ENCODE assay signal across 30 cellular contexts in genomic region chr19:1234041-1234669, GRCh38. TPM values are rescaled to one million over a fixed set of nuclear protein-coding genes. Genes with fewer than 3 reads are reported as not detected.
"Had no signal": no experiment of that assay in that cellular context is flagged by ENCODE, and none has a peak within 500 bp of the region (broad histone marks: within the 10 kb centered on the region; RNA-seq: fewer than 3 reads in every experiment).

No MANE protein-coding gene starts in this region.

- H3K4me3 Mint-ChIP-seq: immature natural killer cell; mesothelial cell of epicardium; naive thymus-derived CD4-positive, alpha-beta T cell; natural killer cell treated with Interleukin-12 subunit alpha and Interleukin-12 subunit beta and Interleukin-15 and Interleukin-18, amount 100 ng/mL, for 72 hours; stimulated activated memory B cell treated with anti-CD40 and anti-IgM and Interleukin-4, amounts not matched to agents 10 μg/mL and 1 μg/mL and 100 μg/mL, for 72 hours; stimulated activated naive CD8-positive, alpha-beta T cell treated with anti-CD3 and anti-CD28 coated beads, Interleukin-15, amount 100 ng/mL, for 72 hours; type B pancreatic cell had no signal

- H3K36me3 ChIP-seq: left lung, neutrophil, ovary, right atrium auricular region, right lobe of liver, uterus had no signal

- H3K27me3 Mint-ChIP-seq: progenitor cell of endocrine pancreas, type B pancreatic cell had no signal

- ATAC-seq: left lung; naive thymus-derived CD4-positive, alpha-beta T cell; natural killer cell treated with Interleukin-12 subunit alpha and Interleukin-12 subunit beta and Interleukin-15 and Interleukin-18, amount 100 ng/mL, for 72 hours; right lobe of liver; stimulated activated memory B cell treated with anti-CD40 and anti-IgM and Interleukin-4, amounts not matched to agents 10 μg/mL and 1 μg/mL and 100 μg/mL, for 72 hours; stimulated activated naive CD8-positive, alpha-beta T cell treated with anti-CD3 and anti-CD28 coated beads, Interleukin-15, amount 100 ng/mL, for 72 hours had no signal

- H3K36me3 Mint-ChIP-seq: immature natural killer cell; mesothelial cell of epicardium; naive thymus-derived CD4-positive, alpha-beta T cell; natural killer cell treated with Interleukin-12 subunit alpha and Interleukin-12 subunit beta and Interleukin-15 and Interleukin-18, amount 100 ng/mL, for 72 hours; stimulated activated memory B cell treated with anti-CD40 and anti-IgM and Interleukin-4, amounts not matched to agents 10 μg/mL and 1 μg/mL and 100 μg/mL, for 72 hours; type B pancreatic cell had no signal

- H3K27me3 ChIP-seq: right atrium auricular region, right lobe of liver, tibial nerve had no signal

- H3K9me3 ChIP-seq: left lung, neutrophil, ovary, right atrium auricular region, right lobe of liver, tibial nerve, uterus had no signal

- DNase-seq: hypothalamus; immature natural killer cell; kidney; left colon; left lung; mesendoderm; occipital lobe; ovary; right lobe of liver; stimulated activated CD4-positive, alpha-beta T cell treated with anti-CD3 and anti-CD28 coated beads, Interleukin-1b, Interleukin-23, amount 100 ng/mL, for 48 hours; stimulated activated CD4-positive, alpha-beta T cell treated with anti-CD3 and anti-CD28 coated beads, Interleukin-2, amount 100 ng/mL, for 48 hours; stimulated activated CD4-positive, alpha-beta T cell treated with anti-CD3 and anti-CD28 coated beads, Interleukin-4, amount 100 ng/mL, for 4 hours; stimulated activated CD8-positive, alpha-beta memory T cell treated with anti-CD3 and anti-CD28 coated beads, Interleukin-4, amount 100 ng/mL, for 48 hours; stimulated activated naive CD4-positive, alpha-beta T cell treated with Interleukin-2 at 50 U/mL for 16 hours; stimulated activated naive CD8-positive, alpha-beta T cell treated with anti-CD3 and anti-CD28 coated beads, Interleukin-15, amount 100 ng/mL, for 72 hours; uterus had no signal

- H3K27ac Mint-ChIP-seq: immature natural killer cell; mesothelial cell of epicardium; naive thymus-derived CD4-positive, alpha-beta T cell; natural killer cell treated with Interleukin-12 subunit alpha and Interleukin-12 subunit beta and Interleukin-15 and Interleukin-18, amount 100 ng/mL, for 72 hours; progenitor cell of endocrine pancreas; stimulated activated memory B cell treated with anti-CD40 and anti-IgM and Interleukin-4, amounts not matched to agents 10 μg/mL and 1 μg/mL and 100 μg/mL, for 72 hours; type B pancreatic cell had no signal

- FAIRE-seq: islet of Langerhans, kidney had no signal

- H3K4me3 ChIP-seq: left lung, lung, ovary, right atrium auricular region, right lobe of liver, smooth muscle cell, tibial nerve, uterus had no signal

- H3K4me2 ChIP-seq: smooth muscle cell had no signal

- H3K9me3 Mint-ChIP-seq: immature natural killer cell; mesothelial cell of epicardium; naive thymus-derived CD4-positive, alpha-beta T cell; natural killer cell treated with Interleukin-12 subunit alpha and Interleukin-12 subunit beta and Interleukin-15 and Interleukin-18, amount 100 ng/mL, for 72 hours; stimulated activated memory B cell treated with anti-CD40 and anti-IgM and Interleukin-4, amounts not matched to agents 10 μg/mL and 1 μg/mL and 100 μg/mL, for 72 hours; stimulated activated naive CD8-positive, alpha-beta T cell treated with anti-CD3 and anti-CD28 coated beads, Interleukin-15, amount 100 ng/mL, for 72 hours; type B pancreatic cell had no signal

- H3K27ac ChIP-seq: left lung, neutrophil, right lobe of liver, tibial nerve, uterus had no signal

RNA-seq across cellular contexts. Expression of gene CBARP, which starts 3.6 kb away (rescaled TPM):
- total RNA-seq: mononuclear cell, skeletal muscle tissue had no signal
- polyA plus RNA-seq: immature natural killer cell; naive thymus-derived CD4-positive, alpha-beta T cell had no signal
